In the genomic region with DNA sequence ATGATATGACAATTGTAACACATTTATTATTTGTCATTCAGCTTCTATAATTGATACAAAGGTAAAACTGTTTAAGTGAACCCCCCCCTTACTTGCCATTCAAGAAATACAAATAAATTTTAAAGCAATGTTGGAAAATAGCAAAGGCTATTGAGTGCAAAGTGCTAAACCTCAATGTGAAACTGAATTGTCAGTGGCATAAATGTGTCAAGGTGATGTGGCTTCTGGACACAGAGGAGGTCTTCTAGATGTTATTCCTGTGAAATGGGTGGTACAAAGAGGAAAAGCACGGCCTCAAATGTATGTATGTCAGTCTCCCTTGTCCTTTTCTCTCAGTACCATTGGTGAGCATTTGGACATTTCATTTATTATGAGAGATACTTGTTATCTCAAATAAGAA, we compare ENCODE assay signal across 34 cellular contexts.
"Had no signal": no experiment of that assay in that cellular context is flagged by ENCODE, and none has a peak within 500 bp of the region (broad histone marks: within the 10 kb centered on the region; RNA-seq: fewer than 3 reads in every experiment).

No MANE protein-coding gene starts in this region.

- H3K36me3 ChIP-seq: MG63 had no signal

- H3K9ac ChIP-seq: KMS-11 had no signal

- H3K4me2 ChIP-seq: KMS-11 had no signal

- H3K4me3 ChIP-seq: MG63 had no signal

- DNase-seq: Karpas-422, KBM-7, KG1, MG63, MM.1S, MV-4-11, NCI-H1048, NCI-H1092, NCI-H1092 treated with DMSO at 0.1 percent for 48 hours, NCI-H1105, NCI-H1105 treated with DMSO at 0.1 percent for 48 hours, NCI-H1417, NCI-H1417 treated with DMSO at 0.1 percent for 48 hours, NCI-H1436, NCI-H1436 treated with DMSO at 0.1 percent for 48 hours, NCI-H146, NCI-H1694, NCI-H1694 treated with DMSO at 0.1 percent for 48 hours, NCI-H187, NCI-H187 treated with DMSO at 0.1 percent for 48 hours, NCI-H1930, NCI-H2029, NCI-H2029 treated with DMSO at 0.1 percent for 48 hours, NCI-H2081, NCI-H2081 treated with DMSO at 0.1 percent for 48 hours, NCI-H2107, NCI-H2171, NCI-H2171 treated with DMSO at 0.1 percent for 48 hours, NCI-H2227 treated with DMSO at 0.1 percent for 48 hours, NCI-H226, NCI-H345, NCI-H446, NCI-H446 treated with DMSO at 0.1 percent for 48 hours had no signal

- H3K27ac ChIP-seq: KMS-11 had no signal

- H3K27me3 ChIP-seq: MG63 had no signal
